Comparison of ENCODE assay signal across 17 cellular contexts in genomic region chr6:25052181-25052580, GRCh38.
DNase-seq lines count a peak whose midpoint lies in the region; ATAC-seq, FAIRE-seq and TF ChIP-seq lines count a peak whose summit lies in the region.
"Had no signal": no experiment of that assay in that cellular context is flagged by ENCODE, and none has a peak within 500 bp of the region (broad histone marks: within the 10 kb centered on the region; RNA-seq: fewer than 3 reads in every experiment).

No MANE protein-coding gene starts in this region.

- FAIRE-seq in urothelium cell line (lab: Jason Lieb, UNC), result no peak
- FAIRE-seq: endothelial cell of umbilical vein had no signal

- H3K4me2 ChIP-seq in OCI-LY3 (ENCODE audit: low read length), result peak overlapping the region; percentile 88

- H3K27me3 ChIP-seq in OCI-LY3 (ENCODE audit: low read depth, low read length), result no peaks in the 10 kb centered on the region
- H3K27me3 ChIP-seq in CD8-positive, alpha-beta T cell (ENCODE audit: insufficient read depth, low read length), result no peaks in the 10 kb centered on the region

- H2AFZ ChIP-seq in OCI-LY3 (ENCODE audit: low read depth, low read length), result no peak overlapping the region

- POLR2A ChIA-PET in CD8-positive, alpha-beta T cell (lab: Charles Lee), result interaction anchor here (0.9 kb wide), 1 partner anchor 16 kb away, joined by 3 read pairs; no protein-coding TSS in a partner anchor

- CTCF ChIA-PET in CD8-positive, alpha-beta T cell (lab: Charles Lee), result interaction anchor here (2.8 to 5.9 kb wide), 2 partner anchors 19 to 25 kb away, joined by 21 to 32 read pairs; no protein-coding TSS in a partner anchor

- H3K79me2 ChIP-seq in OCI-LY3 (ENCODE audit: low read length), result peaks cover 75% of the 10 kb centered on the region

- ATAC-seq in activated naive CD4-positive, alpha-beta T cell treated with anti-CD3 and anti-CD28 coated beads, Interleukin-2, amount 50 U/mL, for 72 hours, result no peak
- no peak for ATAC-seq in activated naive CD8-positive, alpha-beta T cell treated with anti-CD3 and anti-CD28 coated beads, Interleukin-2, amount 50 U/mL, for 24 hours
- ATAC-seq in Right ventricle myocardium inferior, result no peak
- ATAC-seq in CD8-positive, alpha-beta T cell, result no peak

- no peaks in the 10 kb centered on the region for H3K9me3 ChIP-seq in OCI-LY3 (ENCODE audit: insufficient read depth, low read length)
- no peaks in the 10 kb centered on the region for H3K9me3 ChIP-seq in CD8-positive, alpha-beta T cell (ENCODE audit: low read length)

- H3K4me3 ChIP-seq in OCI-LY3 (ENCODE audit: low read length), result peak overlapping the region; percentile 71; the same call in 1 of the 2 replicates
- no peak overlapping the region for H3K4me3 ChIP-seq in CD8-positive, alpha-beta T cell (ENCODE audit: low read depth, low read length)

- peak overlapping the region; percentile 86; the same call in 1 of the 2 replicates for H3K9ac ChIP-seq in OCI-LY3 (ENCODE audit: low read length)

- H3K4me3 Mint-ChIP-seq in activated naive CD4-positive, alpha-beta T cell treated with anti-CD3 and anti-CD28 coated beads, Interleukin-2, amount 50 U/mL, for 24 hours, result no peak overlapping the region
- no peak overlapping the region for H3K4me3 Mint-ChIP-seq in activated naive CD8-positive, alpha-beta T cell treated with anti-CD3 and anti-CD28 coated beads, Interleukin-2, amount 50 U/mL, for 24 hours
- no peak overlapping the region for H3K4me3 Mint-ChIP-seq in type B pancreatic cell
- H3K4me3 Mint-ChIP-seq in CD8-positive, alpha-beta T cell, result no peak overlapping the region

- intact Hi-C loops in Right ventricle myocardium inferior (cut with DNase I), result no loop called here
- intact Hi-C loops in CD8-positive, alpha-beta T cell (cut with DNase I, micrococcal nuclease), result loop anchor here in 1 of 2 experiments (2.0 kb wide), 1 partner anchor 23 kb away; no protein-coding TSS in a partner anchor

- no peaks in the 10 kb centered on the region for H3K9me3 Mint-ChIP-seq in activated naive CD4-positive, alpha-beta T cell treated with anti-CD3 and anti-CD28 coated beads, Interleukin-2, amount 50 U/mL, for 24 hours
- peaks cover 12 to 14% of the 10 kb centered on the region in 2 donors for H3K9me3 Mint-ChIP-seq in activated naive CD4-positive, alpha-beta T cell treated with anti-CD3 and anti-CD28 coated beads, Interleukin-2, amount 50 U/mL, for 72 hours
- H3K9me3 Mint-ChIP-seq in activated naive CD8-positive, alpha-beta T cell treated with anti-CD3 and anti-CD28 coated beads, Interleukin-2, amount 50 U/mL, for 24 hours, result peaks cover 4% of the 10 kb centered on the region
- peaks cover 12% of the 10 kb centered on the region for H3K9me3 Mint-ChIP-seq in type B pancreatic cell
- H3K9me3 Mint-ChIP-seq in CD8-positive, alpha-beta T cell, result no peaks in the 10 kb centered on the region

- peaks cover 61% of the 10 kb centered on the region for H3K4me1 Mint-ChIP-seq in activated naive CD4-positive, alpha-beta T cell treated with anti-CD3 and anti-CD28 coated beads, Interleukin-2, amount 50 U/mL, for 24 hours
- H3K4me1 Mint-ChIP-seq in activated naive CD8-positive, alpha-beta T cell treated with anti-CD3 and anti-CD28 coated beads, Interleukin-2, amount 50 U/mL, for 24 hours, result peaks cover 69% of the 10 kb centered on the region
- H3K4me1 Mint-ChIP-seq in type B pancreatic cell (ENCODE audit: unreplicated experiment), result peaks cover 21% of the 10 kb centered on the region
- H3K4me1 Mint-ChIP-seq in CD8-positive, alpha-beta T cell (ENCODE audit: low read depth), result peaks cover 66% of the 10 kb centered on the region

- H3K27ac Mint-ChIP-seq in activated naive CD4-positive, alpha-beta T cell treated with anti-CD3 and anti-CD28 coated beads, Interleukin-2, amount 50 U/mL, for 24 hours, result peak overlapping the region; percentile 8
- H3K27ac Mint-ChIP-seq in activated naive CD4-positive, alpha-beta T cell treated with anti-CD3 and anti-CD28 coated beads, Interleukin-2, amount 50 U/mL, for 72 hours, result no peak overlapping the region
- H3K27ac Mint-ChIP-seq in activated naive CD8-positive, alpha-beta T cell treated with anti-CD3 and anti-CD28 coated beads, Interleukin-2, amount 50 U/mL, for 24 hours, result peak overlapping the region; percentile 52
- H3K27ac Mint-ChIP-seq in type B pancreatic cell, result peak overlapping the region; percentile 58
- no peak overlapping the region for H3K27ac Mint-ChIP-seq in CD8-positive, alpha-beta T cell

- no peak for DNase-seq in activated naive CD4-positive, alpha-beta T cell treated with anti-CD3 and anti-CD28 coated beads, Interleukin-2, amount 50 U/mL, for 72 hours (ENCODE audit: low spot score in 2 of 2)
- no peak for DNase-seq in activated naive CD8-positive, alpha-beta T cell treated with anti-CD3 and anti-CD28 coated beads, Interleukin-2, amount 50 U/mL, for 24 hours
- no peak for DNase-seq in type B pancreatic cell (ENCODE audit: extremely low spot score, unreplicated experiment)
- DNase-seq in urothelium cell line (ENCODE audit: low spot score), result no peak
- DNase-seq in Right ventricle myocardium inferior (ENCODE audit: missing footprints), result no peak
- DNase-seq in CD8-positive, alpha-beta T cell, result no peak
- DNase-seq: activated T-cell treated with anti-CD3 and anti-CD28 coated beads for 4 hours; amygdala; HCEC 1CT; islet precursor cell; Kasumi-1; midbrain; NCI-H2081 treated with DMSO at 0.1 percent for 48 hours; stimulated activated naive CD4-positive, alpha-beta T cell treated with Interleukin-2 at 50 U/mL for 16 hours had no signal

- H3K4me1 ChIP-seq in OCI-LY3 (ENCODE audit: low read length), result peaks cover 98% of the 10 kb centered on the region
- H3K4me1 ChIP-seq in CD8-positive, alpha-beta T cell (ENCODE audit: insufficient read depth, low read length), result peaks cover 38% of the 10 kb centered on the region

- H3K36me3 ChIP-seq in OCI-LY3 (replicated peaks; ENCODE audit: low read depth, low read length), result no peaks in the 10 kb centered on the region
- H3K36me3 ChIP-seq in CD8-positive, alpha-beta T cell (ENCODE audit: insufficient read depth, low read length), result no peaks in the 10 kb centered on the region

- H3K36me3 Mint-ChIP-seq in activated naive CD4-positive, alpha-beta T cell treated with anti-CD3 and anti-CD28 coated beads, Interleukin-2, amount 50 U/mL, for 24 hours, result no peaks in the 10 kb centered on the region
- peaks cover 0 to 15% of the 10 kb centered on the region in 2 donors for H3K36me3 Mint-ChIP-seq in activated naive CD4-positive, alpha-beta T cell treated with anti-CD3 and anti-CD28 coated beads, Interleukin-2, amount 50 U/mL, for 72 hours
- no peaks in the 10 kb centered on the region for H3K36me3 Mint-ChIP-seq in activated naive CD8-positive, alpha-beta T cell treated with anti-CD3 and anti-CD28 coated beads, Interleukin-2, amount 50 U/mL, for 24 hours (ENCODE audit: low read depth)
- no peaks in the 10 kb centered on the region for H3K36me3 Mint-ChIP-seq in type B pancreatic cell
- H3K36me3 Mint-ChIP-seq in CD8-positive, alpha-beta T cell, result no peaks in the 10 kb centered on the region

- TF ChIP-seq CTCF in OCI-LY3 (IDR thresholded peaks at IDR 0.05; ENCODE audit: low read depth, low read length) (no peak), type B pancreatic cell (conservative IDR thresholded peaks at IDR 0.05) (no peak)
- no peak for TF ChIP-seq CTCF in CD8-positive, alpha-beta T cell (IDR thresholded peaks at IDR 0.05)

- peak overlapping the region; percentile 100 for H3K27ac ChIP-seq in OCI-LY3 (ENCODE audit: low read length)
- H3K27ac ChIP-seq in CD8-positive, alpha-beta T cell (ENCODE audit: low read depth, low read length), result no peak overlapping the region

- H4K20me1 ChIP-seq in OCI-LY3 (ENCODE audit: insufficient read depth, low read length), result no peaks in the 10 kb centered on the region

- no peaks in the 10 kb centered on the region for H3K27me3 Mint-ChIP-seq in activated naive CD4-positive, alpha-beta T cell treated with anti-CD3 and anti-CD28 coated beads, Interleukin-2, amount 50 U/mL, for 24 hours
- H3K27me3 Mint-ChIP-seq in activated naive CD8-positive, alpha-beta T cell treated with anti-CD3 and anti-CD28 coated beads, Interleukin-2, amount 50 U/mL, for 24 hours, result no peaks in the 10 kb centered on the region
- H3K27me3 Mint-ChIP-seq in type B pancreatic cell, result peaks cover 5% of the 10 kb centered on the region
- no peaks in the 10 kb centered on the region for H3K27me3 Mint-ChIP-seq in CD8-positive, alpha-beta T cell (ENCODE audit: low read depth)

Comparison
In these comparisons a context has a peak if more than half of its experiments do, and no peak if none do; other contexts are left out.
1. H3K27ac Mint-ChIP-seq: peak in activated naive CD4-positive, alpha-beta T cell treated with anti-CD3 and anti-CD28 coated beads, Interleukin-2, amount 50 U/mL, for 24 hours (single experiment), activated naive CD8-positive, alpha-beta T cell treated with anti-CD3 and anti-CD28 coated beads, Interleukin-2, amount 50 U/mL, for 24 hours (single experiment) and type B pancreatic cell (single experiment); none in activated naive CD4-positive, alpha-beta T cell treated with anti-CD3 and anti-CD28 coated beads, Interleukin-2, amount 50 U/mL, for 72 hours (0 of 2) and CD8-positive, alpha-beta T cell (single experiment).